ENCODE assay signal across 8 cellular contexts in genomic region chr12:5171701-5172100, GRCh38.
DNase-seq lines count a peak whose midpoint lies in the region; ATAC-seq and TF ChIP-seq lines count a peak whose summit lies in the region.

No MANE protein-coding gene starts in this region.

- 0 to 11% methylated on average over 3 to 5 of the region's 5 CpGs for WGBS in esophagus squamous epithelium, 2 donors

- CTCF ChIA-PET in OCI-LY7 (lab: Charles Lee; ENCODE audit: unreplicated experiment): no interaction called here

- no TSS peak for BruUV-seq in OCI-LY7 (replicated peaks; lab: Mats Ljungman, UMichigan)

- peaks cover 0 to 10% (median 0%) of the 10 kb centered on the region in 4 donors for H3K27me3 ChIP-seq in esophagus squamous epithelium

- H3K4me1 Mint-ChIP-seq in stimulated activated naive CD8-positive, alpha-beta T cell treated with anti-CD3 and anti-CD28 coated beads, Interleukin-15, amount 100 ng/mL, for 72 hours: no peaks in the 10 kb centered on the region

- H3K27ac ChIP-seq in OCI-LY7 (ENCODE audit: low read depth, low read length, poor library complexity, severe bottlenecking): no peak overlapping the region
- no peak overlapping the region for H3K27ac ChIP-seq in esophagus squamous epithelium

- H3K9me2 ChIP-seq in OCI-LY7 (ENCODE audit: insufficient read depth, low read length): no peaks in the 10 kb centered on the region

- H3K79me2 ChIP-seq in OCI-LY7 (ENCODE audit: insufficient read depth, low read depth, low read length): no peaks in the 10 kb centered on the region

- DNase-seq in stimulated activated naive CD8-positive, alpha-beta T cell treated with anti-CD3 and anti-CD28 coated beads, Interleukin-15, Interleukin-2, amounts not matched to agents 100 U/mL and 50 U/mL, for 24 hours: peak; percentile 3
- no peak for DNase-seq in stimulated activated naive CD8-positive, alpha-beta T cell treated with anti-CD3 and anti-CD28 coated beads, Interleukin-15, amount 100 ng/mL, for 72 hours
- peak; percentile 4 for DNase-seq in OCI-LY7 (ENCODE audit: low spot score)
- no peak for DNase-seq in esophagus squamous epithelium (lab: John Stamatoyannopoulos, UW)
- DNase-seq in non-pigmented ciliary epithelial cell (ENCODE audit: low read depth): peak; percentile 2
- DNase-seq in omental fat pad (ENCODE audit: low spot score): no peak

- H3K36me3 ChIP-seq in OCI-LY7 (ENCODE audit: insufficient read depth, low read length) (no peaks in the 10 kb centered on the region), esophagus squamous epithelium (peaks cover 0 to 5% (median 0%) of the 10 kb centered on the region in 3 donors)

- intact Hi-C loops in OCI-LY7 (cut with micrococcal nuclease; ENCODE audit: unreplicated experiment) (no loop called here), esophagus squamous epithelium (cut with DNase I) (loop anchor here (10.0 kb wide), 1 partner anchor 273 kb away; no protein-coding TSS in a partner anchor)

- H3K4me2 ChIP-seq in OCI-LY7 (ENCODE audit: low read length): no peak overlapping the region

- no peaks in the 10 kb centered on the region for H3K9me3 Mint-ChIP-seq in stimulated activated naive CD8-positive, alpha-beta T cell treated with anti-CD3 and anti-CD28 coated beads, Interleukin-15, amount 100 ng/mL, for 72 hours

- H3K4me3 Mint-ChIP-seq in stimulated activated naive CD8-positive, alpha-beta T cell treated with anti-CD3 and anti-CD28 coated beads, Interleukin-15, amount 100 ng/mL, for 72 hours: no peak overlapping the region

- no peak for ATAC-seq in stimulated activated naive CD8-positive, alpha-beta T cell treated with anti-CD3 and anti-CD28 coated beads, Interleukin-15, Interleukin-2, amounts not matched to agents 100 U/mL and 50 U/mL, for 24 hours
- ATAC-seq in stimulated activated naive CD8-positive, alpha-beta T cell treated with anti-CD3 and anti-CD28 coated beads, Interleukin-15, amount 100 ng/mL, for 72 hours: no peak
- ATAC-seq in GM19328 (IDR thresholded peaks at IDR 0.05; ENCODE audit: unreplicated experiment): no peak
- no peak for ATAC-seq in omental fat pad (ENCODE audit: low FRiP score)
- no peak for ATAC-seq in HG03342 (IDR thresholded peaks at IDR 0.05; ENCODE audit: unreplicated experiment)

- no peak for TF ChIP-seq POLR2A in esophagus squamous epithelium (IDR thresholded peaks at IDR 0.05)

- no peak overlapping the region for H3K27ac Mint-ChIP-seq in stimulated activated naive CD8-positive, alpha-beta T cell treated with anti-CD3 and anti-CD28 coated beads, Interleukin-15, amount 100 ng/mL, for 72 hours

- no peak overlapping the region for H3K4me3 ChIP-seq in OCI-LY7 (ENCODE audit: low read depth, low read length, poor library complexity, severe bottlenecking)
- no peak overlapping the region for H3K4me3 ChIP-seq in esophagus squamous epithelium

- no peaks in the 10 kb centered on the region for H4K20me1 ChIP-seq in OCI-LY7 (ENCODE audit: insufficient read depth, low read length)

- no peak overlapping the region for H2AFZ ChIP-seq in OCI-LY7 (ENCODE audit: low read length)

- peaks cover 21% of the 10 kb centered on the region for H3K27me3 Mint-ChIP-seq in stimulated activated naive CD8-positive, alpha-beta T cell treated with anti-CD3 and anti-CD28 coated beads, Interleukin-15, amount 100 ng/mL, for 72 hours

- POLR2A ChIA-PET in OCI-LY7 (lab: Charles Lee): no interaction called here

- H3K9me3 ChIP-seq in OCI-LY7 (ENCODE audit: low read length) (no peaks in the 10 kb centered on the region), esophagus squamous epithelium (no peaks in the 10 kb centered on the region)

- H3K4me1 ChIP-seq in OCI-LY7 (ENCODE audit: insufficient read depth, low read length, poor library complexity, severe bottlenecking) (no peaks in the 10 kb centered on the region), esophagus squamous epithelium (peaks cover 0 to 12% (median 0%) of the 10 kb centered on the region in 3 donors)

- TF ChIP-seq CTCF in OCI-LY7 (conservative IDR thresholded peaks at IDR 0.05; ENCODE audit: low read length) (peak; percentile 74), esophagus squamous epithelium (IDR thresholded peaks at IDR 0.05) (peak in 5 of 6 experiments; percentile 52 to 76 (median 62)), omental fat pad (IDR thresholded peaks at IDR 0.05) (no peak)

Comparison
In these comparisons a context has a peak if more than half of its experiments do, and no peak if none do; other contexts are left out.
1. DNase-seq: peak in stimulated activated naive CD8-positive, alpha-beta T cell treated with anti-CD3 and anti-CD28 coated beads, Interleukin-15, Interleukin-2, amounts not matched to agents 100 U/mL and 50 U/mL, for 24 hours (single experiment), OCI-LY7 (single experiment) and non-pigmented ciliary epithelial cell (single experiment); none in stimulated activated naive CD8-positive, alpha-beta T cell treated with anti-CD3 and anti-CD28 coated beads, Interleukin-15, amount 100 ng/mL, for 72 hours (0 of 2), esophagus squamous epithelium (single experiment) and omental fat pad (single experiment).
2. CTCF ChIP-seq: peak in OCI-LY7 (single experiment) and esophagus squamous epithelium (5 of 6); none in omental fat pad (0 of 3).